Comparison of ENCODE assay signal across 1 cellular context in genomic region chr7:99557196-99557607, GRCh38.
TF ChIP-seq lines count a peak whose summit lies in the region.

No MANE protein-coding gene starts in this region.

TF ChIP-seq in K562, 482 proteins besides CTCF, POLR2A, EP300 and RAD21 (continued from another document):
- no peak for TF ChIP-seq SMARCB1 (IDR thresholded peaks at IDR 0.05; ENCODE audit: insufficient read length, low read depth)
- TF ChIP-seq, protein P1, sequence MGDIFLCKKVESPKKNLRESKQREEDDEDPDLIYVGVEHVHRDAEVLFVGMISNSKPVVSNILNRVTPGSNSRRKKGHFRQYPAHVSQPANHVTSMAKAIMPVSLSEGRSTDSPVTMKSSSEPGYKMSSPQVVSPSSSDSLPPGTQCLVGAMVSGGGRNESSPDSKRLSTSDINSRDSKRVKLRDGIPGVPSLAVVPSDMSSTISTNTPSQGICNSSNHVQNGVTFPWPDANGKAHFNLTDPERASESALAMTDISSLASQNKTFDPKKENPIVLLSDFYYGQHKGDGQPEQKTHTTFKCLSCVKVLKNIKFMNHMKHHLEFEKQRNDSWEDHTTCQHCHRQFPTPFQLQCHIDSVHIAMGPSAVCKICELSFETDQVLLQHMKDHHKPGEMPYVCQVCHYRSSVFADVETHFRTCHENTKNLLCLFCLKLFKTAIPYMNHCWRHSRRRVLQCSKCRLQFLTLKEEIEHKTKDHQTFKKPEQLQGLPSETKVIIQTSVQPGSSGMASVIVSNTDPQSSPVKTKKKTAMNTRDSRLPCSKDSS (IDR thresholded peaks at IDR 0.05; ENCODE audit: low read depth, partially characterized antibody), result no peak
- TF ChIP-seq, protein P2, sequence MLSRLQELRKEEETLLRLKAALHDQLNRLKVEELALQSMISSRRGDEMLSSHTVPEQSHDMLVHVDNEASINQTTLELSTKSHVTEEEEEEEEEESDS (CRISPR knock-in tag; IDR thresholded peaks at IDR 0.05), result no peak
- no peak for TF ChIP-seq PURB (CRISPR knock-in tag; IDR thresholded peaks at IDR 0.05; ENCODE audit: low read depth)
- no peak for TF ChIP-seq MXD1 (CRISPR knock-in tag; IDR thresholded peaks at IDR 0.05; ENCODE audit: borderline replicate concordance, poor library complexity, severe bottlenecking)
- TF ChIP-seq MAFF (IDR thresholded peaks at IDR 0.05; ENCODE audit: low read length), result peak; percentile 92
- no peak for TF ChIP-seq PRMT5 (CRISPR knock-in tag; IDR thresholded peaks at IDR 0.05)
- TF ChIP-seq, protein P3, sequence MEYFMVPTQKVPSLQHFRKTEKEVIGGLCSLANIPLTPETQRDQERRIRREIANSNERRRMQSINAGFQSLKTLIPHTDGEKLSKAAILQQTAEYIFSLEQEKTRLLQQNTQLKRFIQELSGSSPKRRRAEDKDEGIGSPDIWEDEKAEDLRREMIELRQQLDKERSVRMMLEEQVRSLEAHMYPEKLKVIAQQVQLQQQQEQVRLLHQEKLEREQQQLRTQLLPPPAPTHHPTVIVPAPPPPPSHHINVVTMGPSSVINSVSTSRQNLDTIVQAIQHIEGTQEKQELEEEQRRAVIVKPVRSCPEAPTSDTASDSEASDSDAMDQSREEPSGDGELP (CRISPR knock-in tag; IDR thresholded peaks at IDR 0.05; ENCODE audit: borderline replicate concordance), result no peak
- TF ChIP-seq SRF (CRISPR knock-in tag; IDR thresholded peaks at IDR 0.05), result no peak
- no peak for TF ChIP-seq KDM5B (IDR thresholded peaks at IDR 0.05; ENCODE audit: insufficient replicate concordance, low read depth, low read length)
- no peak for TF ChIP-seq RB1 (IDR thresholded peaks at IDR 0.05; ENCODE audit: low read depth)
- no peak for TF ChIP-seq ZNF253 (CRISPR knock-in tag; conservative IDR thresholded peaks at IDR 0.05)
- TF ChIP-seq YY1 (IDR thresholded peaks at IDR 0.05; ENCODE audit: borderline replicate concordance in 1 of 3, control insufficient read depth in 1 of 3, extremely low read depth in 1 of 3, insufficient read depth in 3 of 3, insufficient read length in 1 of 3, insufficient replicate concordance in 2 of 3, low read depth in 1 of 3, low read length in 2 of 3), result peak in 1 of 3 experiments; percentile 69
- TF ChIP-seq LEF1 (IDR thresholded peaks at IDR 0.05), result no peak
- TF ChIP-seq RBM39 (optimal IDR thresholded peaks at IDR 0.05; ENCODE audit: low read depth, low read length), result no peak
- TF ChIP-seq, protein P4, sequence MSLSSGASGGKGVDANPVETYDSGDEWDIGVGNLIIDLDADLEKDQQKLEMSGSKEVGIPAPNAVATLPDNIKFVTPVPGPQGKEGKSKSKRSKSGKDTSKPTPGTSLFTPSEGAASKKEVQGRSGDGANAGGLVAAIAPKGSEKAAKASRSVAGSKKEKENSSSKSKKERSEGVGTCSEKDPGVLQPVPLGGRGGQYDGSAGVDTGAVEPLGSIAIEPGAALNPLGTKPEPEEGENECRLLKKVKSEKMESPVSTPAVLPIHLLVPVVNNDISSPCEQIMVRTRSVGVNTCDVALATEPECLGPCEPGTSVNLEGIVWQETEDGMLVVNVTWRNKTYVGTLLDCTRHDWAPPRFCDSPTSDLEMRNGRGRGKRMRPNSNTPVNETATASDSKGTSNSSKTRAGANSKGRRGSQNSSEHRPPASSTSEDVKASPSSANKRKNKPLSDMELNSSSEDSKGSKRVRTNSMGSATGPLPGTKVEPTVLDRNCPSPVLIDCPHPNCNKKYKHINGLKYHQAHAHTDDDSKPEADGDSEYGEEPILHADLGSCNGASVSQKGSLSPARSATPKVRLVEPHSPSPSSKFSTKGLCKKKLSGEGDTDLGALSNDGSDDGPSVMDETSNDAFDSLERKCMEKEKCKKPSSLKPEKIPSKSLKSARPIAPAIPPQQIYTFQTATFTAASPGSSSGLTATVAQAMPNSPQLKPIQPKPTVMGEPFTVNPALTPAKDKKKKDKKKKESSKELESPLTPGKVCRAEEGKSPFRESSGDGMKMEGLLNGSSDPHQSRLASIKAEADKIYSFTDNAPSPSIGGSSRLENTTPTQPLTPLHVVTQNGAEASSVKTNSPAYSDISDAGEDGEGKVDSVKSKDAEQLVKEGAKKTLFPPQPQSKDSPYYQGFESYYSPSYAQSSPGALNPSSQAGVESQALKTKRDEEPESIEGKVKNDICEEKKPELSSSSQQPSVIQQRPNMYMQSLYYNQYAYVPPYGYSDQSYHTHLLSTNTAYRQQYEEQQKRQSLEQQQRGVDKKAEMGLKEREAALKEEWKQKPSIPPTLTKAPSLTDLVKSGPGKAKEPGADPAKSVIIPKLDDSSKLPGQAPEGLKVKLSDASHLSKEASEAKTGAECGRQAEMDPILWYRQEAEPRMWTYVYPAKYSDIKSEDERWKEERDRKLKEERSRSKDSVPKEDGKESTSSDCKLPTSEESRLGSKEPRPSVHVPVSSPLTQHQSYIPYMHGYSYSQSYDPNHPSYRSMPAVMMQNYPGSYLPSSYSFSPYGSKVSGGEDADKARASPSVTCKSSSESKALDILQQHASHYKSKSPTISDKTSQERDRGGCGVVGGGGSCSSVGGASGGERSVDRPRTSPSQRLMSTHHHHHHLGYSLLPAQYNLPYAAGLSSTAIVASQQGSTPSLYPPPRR (CRISPR knock-in tag; IDR thresholded peaks at IDR 0.05; ENCODE audit: borderline replicate concordance), result no peak
- no peak for TF ChIP-seq MYNN (IDR thresholded peaks at IDR 0.05)
- no peak for TF ChIP-seq MYNN (CRISPR knock-in tag; IDR thresholded peaks at IDR 0.05)
- TF ChIP-seq CHD2 (IDR thresholded peaks at IDR 0.05; ENCODE audit: low read depth, low read length), result no peak
- no peak for TF ChIP-seq HOXB6 (CRISPR knock-in tag; IDR thresholded peaks at IDR 0.05; ENCODE audit: borderline replicate concordance)
- no peak for TF ChIP-seq YBX1 (IDR thresholded peaks at IDR 0.05)
- TF ChIP-seq, protein P5, sequence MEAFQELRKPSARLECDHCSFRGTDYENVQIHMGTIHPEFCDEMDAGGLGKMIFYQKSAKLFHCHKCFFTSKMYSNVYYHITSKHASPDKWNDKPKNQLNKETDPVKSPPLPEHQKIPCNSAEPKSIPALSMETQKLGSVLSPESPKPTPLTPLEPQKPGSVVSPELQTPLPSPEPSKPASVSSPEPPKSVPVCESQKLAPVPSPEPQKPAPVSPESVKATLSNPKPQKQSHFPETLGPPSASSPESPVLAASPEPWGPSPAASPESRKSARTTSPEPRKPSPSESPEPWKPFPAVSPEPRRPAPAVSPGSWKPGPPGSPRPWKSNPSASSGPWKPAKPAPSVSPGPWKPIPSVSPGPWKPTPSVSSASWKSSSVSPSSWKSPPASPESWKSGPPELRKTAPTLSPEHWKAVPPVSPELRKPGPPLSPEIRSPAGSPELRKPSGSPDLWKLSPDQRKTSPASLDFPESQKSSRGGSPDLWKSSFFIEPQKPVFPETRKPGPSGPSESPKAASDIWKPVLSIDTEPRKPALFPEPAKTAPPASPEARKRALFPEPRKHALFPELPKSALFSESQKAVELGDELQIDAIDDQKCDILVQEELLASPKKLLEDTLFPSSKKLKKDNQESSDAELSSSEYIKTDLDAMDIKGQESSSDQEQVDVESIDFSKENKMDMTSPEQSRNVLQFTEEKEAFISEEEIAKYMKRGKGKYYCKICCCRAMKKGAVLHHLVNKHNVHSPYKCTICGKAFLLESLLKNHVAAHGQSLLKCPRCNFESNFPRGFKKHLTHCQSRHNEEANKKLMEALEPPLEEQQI (IDR thresholded peaks at IDR 0.05), result 0 out of 2 replicates have a peak, but pooled peaks have one; percentile 29
- TF ChIP-seq RAD51 (IDR thresholded peaks at IDR 0.05; ENCODE audit: borderline replicate concordance, low read depth), result no peak
- peak; percentile 85 for TF ChIP-seq SOX6 (IDR thresholded peaks at IDR 0.05)
- TF ChIP-seq ZNF830 (CRISPR knock-in tag; IDR thresholded peaks at IDR 0.05), result no peak
- TF ChIP-seq ATF1 (CRISPR knock-in tag; IDR thresholded peaks at IDR 0.05), result no peak
- TF ChIP-seq ATF1 (tag; IDR thresholded peaks at IDR 0.05), result no peak
- TF ChIP-seq MYC (IDR thresholded peaks at IDR 0.05; ENCODE audit: low read depth, low read length), result no peak
- TF ChIP-seq MYC (CRISPR knock-in tag; IDR thresholded peaks at IDR 0.05; ENCODE audit: borderline replicate concordance, low read depth), result no peak
- TF ChIP-seq ZC3H11A (IDR thresholded peaks at IDR 0.05; ENCODE audit: low read depth, low read length), result no peak
- TF ChIP-seq ZNF133 (CRISPR knock-in tag; IDR thresholded peaks at IDR 0.05), result no peak
- TF ChIP-seq, protein P6, sequence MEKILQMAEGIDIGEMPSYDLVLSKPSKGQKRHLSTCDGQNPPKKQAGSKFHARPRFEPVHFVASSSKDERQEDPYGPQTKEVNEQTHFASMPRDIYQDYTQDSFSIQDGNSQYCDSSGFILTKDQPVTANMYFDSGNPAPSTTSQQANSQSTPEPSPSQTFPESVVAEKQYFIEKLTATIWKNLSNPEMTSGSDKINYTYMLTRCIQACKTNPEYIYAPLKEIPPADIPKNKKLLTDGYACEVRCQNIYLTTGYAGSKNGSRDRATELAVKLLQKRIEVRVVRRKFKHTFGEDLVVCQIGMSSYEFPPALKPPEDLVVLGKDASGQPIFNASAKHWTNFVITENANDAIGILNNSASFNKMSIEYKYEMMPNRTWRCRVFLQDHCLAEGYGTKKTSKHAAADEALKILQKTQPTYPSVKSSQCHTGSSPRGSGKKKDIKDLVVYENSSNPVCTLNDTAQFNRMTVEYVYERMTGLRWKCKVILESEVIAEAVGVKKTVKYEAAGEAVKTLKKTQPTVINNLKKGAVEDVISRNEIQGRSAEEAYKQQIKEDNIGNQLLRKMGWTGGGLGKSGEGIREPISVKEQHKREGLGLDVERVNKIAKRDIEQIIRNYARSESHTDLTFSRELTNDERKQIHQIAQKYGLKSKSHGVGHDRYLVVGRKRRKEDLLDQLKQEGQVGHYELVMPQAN (IDR thresholded peaks at IDR 0.05; ENCODE audit: borderline replicate concordance), result no peak
- no peak for TF ChIP-seq CXXC5 (CRISPR knock-in tag; IDR thresholded peaks at IDR 0.05)
- TF ChIP-seq, protein P7, sequence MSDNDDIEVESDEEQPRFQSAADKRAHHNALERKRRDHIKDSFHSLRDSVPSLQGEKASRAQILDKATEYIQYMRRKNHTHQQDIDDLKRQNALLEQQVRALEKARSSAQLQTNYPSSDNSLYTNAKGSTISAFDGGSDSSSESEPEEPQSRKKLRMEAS (CRISPR knock-in tag; IDR thresholded peaks at IDR 0.05), result no peak
- no peak for TF ChIP-seq LARP7 (IDR thresholded peaks at IDR 0.05)
- TF ChIP-seq, protein P8, sequence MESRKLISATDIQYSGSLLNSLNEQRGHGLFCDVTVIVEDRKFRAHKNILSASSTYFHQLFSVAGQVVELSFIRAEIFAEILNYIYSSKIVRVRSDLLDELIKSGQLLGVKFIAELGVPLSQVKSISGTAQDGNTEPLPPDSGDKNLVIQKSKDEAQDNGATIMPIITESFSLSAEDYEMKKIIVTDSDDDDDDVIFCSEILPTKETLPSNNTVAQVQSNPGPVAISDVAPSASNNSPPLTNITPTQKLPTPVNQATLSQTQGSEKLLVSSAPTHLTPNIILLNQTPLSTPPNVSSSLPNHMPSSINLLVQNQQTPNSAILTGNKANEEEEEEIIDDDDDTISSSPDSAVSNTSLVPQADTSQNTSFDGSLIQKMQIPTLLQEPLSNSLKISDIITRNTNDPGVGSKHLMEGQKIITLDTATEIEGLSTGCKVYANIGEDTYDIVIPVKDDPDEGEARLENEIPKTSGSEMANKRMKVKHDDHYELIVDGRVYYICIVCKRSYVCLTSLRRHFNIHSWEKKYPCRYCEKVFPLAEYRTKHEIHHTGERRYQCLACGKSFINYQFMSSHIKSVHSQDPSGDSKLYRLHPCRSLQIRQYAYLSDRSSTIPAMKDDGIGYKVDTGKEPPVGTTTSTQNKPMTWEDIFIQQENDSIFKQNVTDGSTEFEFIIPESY (CRISPR knock-in tag; IDR thresholded peaks at IDR 0.05), result no peak
